ENCODE assay signal across 8 cellular contexts in genomic region chr1:9588551-9589143, GRCh38. TPM values are rescaled to one million over a fixed set of nuclear protein-coding genes. Genes with fewer than 3 reads are reported as not detected.
DNase-seq lines count a peak whose midpoint lies in the region; ATAC-seq, FAIRE-seq and TF ChIP-seq lines count a peak whose summit lies in the region.

A gene with protein sequence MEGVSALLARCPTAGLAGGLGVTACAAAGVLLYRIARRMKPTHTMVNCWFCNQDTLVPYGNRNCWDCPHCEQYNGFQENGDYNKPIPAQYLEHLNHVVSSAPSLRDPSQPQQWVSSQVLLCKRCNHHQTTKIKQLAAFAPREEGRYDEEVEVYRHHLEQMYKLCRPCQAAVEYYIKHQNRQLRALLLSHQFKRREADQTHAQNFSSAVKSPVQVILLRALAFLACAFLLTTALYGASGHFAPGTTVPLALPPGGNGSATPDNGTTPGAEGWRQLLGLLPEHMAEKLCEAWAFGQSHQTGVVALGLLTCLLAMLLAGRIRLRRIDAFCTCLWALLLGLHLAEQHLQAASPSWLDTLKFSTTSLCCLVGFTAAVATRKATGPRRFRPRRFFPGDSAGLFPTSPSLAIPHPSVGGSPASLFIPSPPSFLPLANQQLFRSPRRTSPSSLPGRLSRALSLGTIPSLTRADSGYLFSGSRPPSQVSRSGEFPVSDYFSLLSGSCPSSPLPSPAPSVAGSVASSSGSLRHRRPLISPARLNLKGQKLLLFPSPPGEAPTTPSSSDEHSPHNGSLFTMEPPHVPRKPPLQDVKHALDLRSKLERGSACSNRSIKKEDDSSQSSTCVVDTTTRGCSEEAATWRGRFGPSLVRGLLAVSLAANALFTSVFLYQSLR (plus strand): TSS chr1:9588911. CDS start chr1:9588931, 20 bp downstream.

- H3K4me1 ChIP-seq in Caco-2 = peaks cover 7% of the 10 kb centered on the region; the same call in 1 of the 2 replicates
- H3K4me1 ChIP-seq in OCI-LY3 (ENCODE audit: low read length) = peaks cover 23% of the 10 kb centered on the region
- peaks cover 19% of the 10 kb centered on the region for H3K4me1 ChIP-seq in mucosa of stomach (ENCODE audit: control insufficient read depth, insufficient read depth, low read length)

- POLR2A ChIA-PET in Caco-2 (lab: Charles Lee) = interaction anchor here (1.0 kb wide), 1 partner anchor 50 kb away, joined by 3 read pairs; the partner anchor contains the start of gene SLC25A33

- peak within 1 kb of the TSS; percentile 47 for H3K4me3 ChIP-seq in Caco-2 (ENCODE audit: low read depth, low read length)
- peak within 1 kb of the TSS; percentile 99 for H3K4me3 ChIP-seq in OCI-LY3 (ENCODE audit: low read length)
- peak within 1 kb of the TSS; percentile 65 for H3K4me3 ChIP-seq in epithelial cell of proximal tubule (ENCODE audit: low read depth, low read length)
- peak within 1 kb of the TSS; percentile 42 for H3K4me3 ChIP-seq in mucosa of stomach (ENCODE audit: low read length)

- H3K36me3 Mint-ChIP-seq in Caco-2 (ENCODE audit: insufficient read depth, unreplicated experiment) = peaks cover 12% of the 10 kb centered on the region

- no peaks in the 10 kb centered on the region for H3K9me3 ChIP-seq in Caco-2
- H3K9me3 ChIP-seq in OCI-LY3 (ENCODE audit: insufficient read depth, low read length) = no peaks in the 10 kb centered on the region
- no peaks in the 10 kb centered on the region for H3K9me3 ChIP-seq in mucosa of stomach (ENCODE audit: control insufficient read depth, low read length)

- H3K27ac Mint-ChIP-seq in Caco-2 (ENCODE audit: unreplicated experiment) = peak within 1 kb of the TSS; percentile 85

- H3K79me2 ChIP-seq in OCI-LY3 (ENCODE audit: low read length) = peaks cover 47% of the 10 kb centered on the region

- DNase-seq in Caco-2 (peak; percentile 86 to 95), HTR-8/SVneo (ENCODE audit: insufficient read length, low spot score) (peak; percentile 91), activated T-cell treated with anti-CD3 and anti-CD28 coated beads for 24 hours (ENCODE audit: low read depth) (peak; percentile 92), epithelial cell of proximal tubule (ENCODE audit: low read depth) (no peak)
- peak; percentile 95 for DNase-seq in stimulated activated CD8-positive, alpha-beta memory T cell treated with anti-CD3 and anti-CD28 coated beads, Interleukin-4, amount 100 ng/mL, for 48 hours

- H4K20me1 ChIP-seq in OCI-LY3 (ENCODE audit: insufficient read depth, low read length) = peaks cover 38% of the 10 kb centered on the region

- CTCF ChIA-PET in Caco-2 (lab: Charles Lee) = interaction anchor here (0.7 to 1.1 kb wide), 2 partner anchors 27 to 354 kb away, joined by 3 read pairs; partner anchors contain the start of gene H6PD

- H3K36me3 ChIP-seq in Caco-2 (ENCODE audit: control insufficient read depth, insufficient read depth, low read length) = no peaks in the 10 kb centered on the region
- H3K36me3 ChIP-seq in OCI-LY3 (replicated peaks; ENCODE audit: low read depth, low read length) = no peaks in the 10 kb centered on the region
- H3K36me3 ChIP-seq in mucosa of stomach (ENCODE audit: control insufficient read depth, insufficient read depth, low read length) = no peaks in the 10 kb centered on the region

- H3K9ac ChIP-seq in OCI-LY3 (ENCODE audit: low read length) (peak within 1 kb of the TSS; percentile 83), mucosa of stomach (ENCODE audit: low read length) (peak within 1 kb of the TSS; percentile 61)

- peak within 1 kb of the TSS; percentile 75 for H3K4me3 Mint-ChIP-seq in Caco-2 (ENCODE audit: unreplicated experiment)

- no TSS peak for BruUV-seq in Caco-2 (replicated peaks; lab: Mats Ljungman, UMichigan)

- H3K27ac ChIP-seq in OCI-LY3 (ENCODE audit: low read length) = no peak within 1 kb of the TSS; the same call in 1 of the 2 replicates

- intact Hi-C loops in Caco-2 (cut with micrococcal nuclease; ENCODE audit: unreplicated experiment) = no loop called here

- H3K27me3 Mint-ChIP-seq in Caco-2 (ENCODE audit: insufficient read depth, unreplicated experiment) = no peaks in the 10 kb centered on the region

- H3K27me3 ChIP-seq in Caco-2 (replicated peaks; ENCODE audit: control insufficient read depth, insufficient read depth, low read length) (no peaks in the 10 kb centered on the region), OCI-LY3 (ENCODE audit: low read depth, low read length) (no peaks in the 10 kb centered on the region), mucosa of stomach (ENCODE audit: control insufficient read depth, insufficient read depth, low read length) (no peaks in the 10 kb centered on the region)

- peak; percentile 58 for ATAC-seq in GM21367 (IDR thresholded peaks at IDR 0.05; ENCODE audit: unreplicated experiment)

- peak within 1 kb of the TSS; percentile 99 for H3K4me2 ChIP-seq in OCI-LY3 (ENCODE audit: low read length)

- peak; percentile 33 to 72 for TF ChIP-seq CTCF in Caco-2 (IDR thresholded peaks at IDR 0.05; ENCODE audit: insufficient read depth in 1 of 2, low read depth in 1 of 2, low read length in 1 of 2, severe bottlenecking in 1 of 2, unreplicated experiment in 1 of 2)
- peak; percentile 45 for TF ChIP-seq CTCF in OCI-LY3 (IDR thresholded peaks at IDR 0.05; ENCODE audit: low read depth, low read length)
- TF ChIP-seq CTCF in epithelial cell of proximal tubule (conservative IDR thresholded peaks at IDR 0.05; ENCODE audit: low read depth, low read length) = peak; percentile 57

- H3K9me3 Mint-ChIP-seq in Caco-2 (ENCODE audit: unreplicated experiment) = no peaks in the 10 kb centered on the region

- no peak within 1 kb of the TSS for H2AFZ ChIP-seq in OCI-LY3 (ENCODE audit: low read depth, low read length)

- peaks cover 7% of the 10 kb centered on the region for H3K4me1 Mint-ChIP-seq in Caco-2 (ENCODE audit: low read depth, unreplicated experiment)

- FAIRE-seq in HTR-8/SVneo (lab: Jason Lieb, UNC) = peak; percentile 99

RNA-seq across cellular contexts. Expression of the gene that starts here (rescaled TPM):
- total RNA-seq in Caco-2 (2022) = 27.2 and 28.2 TPM in 2 replicates
- 8.9 and 20.0 TPM in 2 replicates for total RNA-seq in epithelial cell of proximal tubule

Comparison
In these comparisons a context has a peak if more than half of its experiments do, and no peak if none do; other contexts are left out.
1. H3K4me3 ChIP-seq: peak in every context shown above with its lines; median percentile 99 in OCI-LY3; 65 in epithelial cell of proximal tubule; 47 in Caco-2; 42 in mucosa of stomach.